In the genomic region with DNA sequence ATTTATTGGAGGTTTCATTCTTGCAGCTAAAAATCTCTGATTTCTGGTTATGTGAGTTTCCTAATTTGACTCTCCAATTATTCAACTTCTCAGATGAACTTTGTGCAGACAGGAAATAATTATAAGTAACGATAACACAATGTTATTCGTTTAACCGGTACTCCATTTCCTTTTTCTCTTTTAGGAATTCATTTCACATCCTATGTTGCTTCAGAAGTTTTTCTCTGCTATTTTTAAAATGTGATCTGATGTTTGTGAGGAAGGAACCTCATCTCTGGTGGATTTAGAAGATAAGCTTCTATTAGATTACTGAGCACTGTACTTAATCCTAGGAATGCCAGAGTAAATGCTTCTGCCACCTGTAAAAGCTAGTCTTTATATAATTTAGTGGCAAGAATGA, we compare ENCODE assay signal across 10 cellular contexts.
"Had no signal": no experiment of that assay in that cellular context is flagged by ENCODE, and none has a peak within 500 bp of the region (broad histone marks: within the 10 kb centered on the region; RNA-seq: fewer than 3 reads in every experiment).

No MANE protein-coding gene starts in this region.

- H3K4me3 ChIP-seq: cardiac muscle cell, gastroesophageal sphincter, left ventricle myocardium inferior, ovary had no signal

- H3K27ac ChIP-seq: cardiac muscle cell, gastroesophageal sphincter, left ventricle myocardium inferior, ovary had no signal

- H3K27me3 ChIP-seq: cardiac muscle cell, gastroesophageal sphincter, ovary had no signal

- H3K4me1 ChIP-seq: gastroesophageal sphincter had no signal

- H3K9me3 ChIP-seq: gastroesophageal sphincter, left ventricle myocardium inferior, ovary had no signal

- DNase-seq: activated CD4-positive, alpha-beta T cell treated with anti-CD3 and anti-CD28 coated beads for 4 hours; activated naive CD4-positive, alpha-beta T cell treated with Interleukin-2 at 50 U/mL for 16 hours; activated naive CD8-positive, alpha-beta T cell treated with anti-CD3 and anti-CD28 coated beads, Interleukin-2, amount 50 U/mL, for 24 hours; effector CD8-positive, alpha-beta T cell; kidney; left ventricle myocardium inferior; ovary; stimulated activated CD4-positive, alpha-beta T cell treated with anti-CD3 and anti-CD28 coated beads, Interleukin-4, amount 100 ng/mL, for 4 hours had no signal

- H3K36me3 ChIP-seq: cardiac muscle cell, gastroesophageal sphincter, left ventricle myocardium inferior, ovary had no signal
